ENCODE assay signal across 17 cellular contexts in the genomic region with DNA sequence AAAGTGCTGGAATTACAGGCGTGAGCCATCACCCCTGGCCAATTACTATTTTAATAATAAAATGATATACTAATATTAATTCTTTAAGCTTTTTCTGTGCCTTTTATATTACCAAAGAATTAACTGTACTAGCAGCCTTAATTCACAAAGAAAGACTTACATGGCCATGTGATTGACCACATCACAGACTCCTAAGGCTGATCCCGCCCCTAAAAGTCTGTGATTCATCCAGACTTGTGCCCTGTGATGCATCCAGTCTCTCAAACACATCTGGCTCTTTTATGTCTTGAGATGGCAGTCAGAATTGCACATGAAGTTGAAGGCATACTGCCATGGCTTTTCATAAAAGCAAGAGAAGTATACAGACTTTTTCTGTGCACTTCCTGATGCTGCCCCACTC.
DNase-seq lines count a peak whose midpoint lies in the region; ATAC-seq and TF ChIP-seq lines count a peak whose summit lies in the region.
"Had no signal": no experiment of that assay in that cellular context is flagged by ENCODE, and none has a peak within 500 bp of the region (broad histone marks: within the 10 kb centered on the region; RNA-seq: fewer than 3 reads in every experiment).

No MANE protein-coding gene starts in this region.

- DNase-seq in AG08395 (ENCODE audit: low spot score) (peak; percentile 61), GM23338 (ENCODE audit: low spot score) (no peak), astrocyte of the cerebellum (ENCODE audit: low read depth) (peak; percentile 49), iris pigment epithelial cell (ENCODE audit: low read depth) (peak; percentile 50), transverse colon (no peak), WERI-Rb-1 (no peak), right lobe of liver (no peak)
- DNase-seq: activated CD4-positive, alpha-beta T cell treated with anti-CD3 and anti-CD28 coated beads, Interleukin-2, amount 10 ng/mL, durations not matched to agents 7 days and 5 days; activated naive CD4-positive, alpha-beta T cell treated with Interleukin-2 at 50 U/mL for 16 hours; dorsolateral prefrontal cortex; Karpas-422; lower lobe of right lung; stimulated activated naive B cell treated with anti-CD40 and anti-IgM and Interleukin-4, amounts not matched to agents 10 μg/mL and 1 μg/mL and 100 μg/mL, for 72 hours; SW 1271 had no signal

- H3K36me3 Mint-ChIP-seq in GM23338 (ENCODE audit: low read depth): no peaks in the 10 kb centered on the region
- H3K36me3 Mint-ChIP-seq: stimulated activated naive B cell treated with anti-CD40 and anti-IgM and Interleukin-4, amounts not matched to agents 10 μg/mL and 1 μg/mL and 100 μg/mL, for 72 hours had no signal

- H3K9me2 ChIP-seq in GM23338 (ENCODE audit: insufficient read depth): no peaks in the 10 kb centered on the region

- H3K4me1 Mint-ChIP-seq in GM23338: peaks cover 29% of the 10 kb centered on the region
- H3K4me1 Mint-ChIP-seq: stimulated activated naive B cell treated with anti-CD40 and anti-IgM and Interleukin-4, amounts not matched to agents 10 μg/mL and 1 μg/mL and 100 μg/mL, for 72 hours had no signal

- no peaks in the 10 kb centered on the region for H3K27me3 Mint-ChIP-seq in GM23338 (ENCODE audit: insufficient read depth, low read depth, poor library complexity)

- ATAC-seq in GM23338 (peak; percentile 35), HG02610 (IDR thresholded peaks at IDR 0.05; ENCODE audit: unreplicated experiment) (no peak), right lobe of liver (no peak)
- ATAC-seq: lower lobe of right lung; stimulated activated naive B cell treated with anti-CD40 and anti-IgM and Interleukin-4, amounts not matched to agents 10 μg/mL and 1 μg/mL and 100 μg/mL, for 72 hours had no signal

- no peaks in the 10 kb centered on the region for H3K9me3 ChIP-seq in transverse colon
- no peaks in the 10 kb centered on the region for H3K9me3 ChIP-seq in WERI-Rb-1 (ENCODE audit: severe bottlenecking)
- no peaks in the 10 kb centered on the region for H3K9me3 ChIP-seq in right lobe of liver
- H3K9me3 ChIP-seq: BLaER1, lower lobe of right lung had no signal

- peaks cover 18% of the 10 kb centered on the region for H3K4me1 ChIP-seq in GM23338 (ENCODE audit: insufficient read depth)
- H3K4me1 ChIP-seq in transverse colon: no peaks in the 10 kb centered on the region
- H3K4me1 ChIP-seq in right lobe of liver: peaks cover 0 to 6% (median 0%) of the 10 kb centered on the region in 4 donors
- H3K4me1 ChIP-seq: BLaER1, lower lobe of right lung, parathyroid adenoma had no signal

- H3K36me3 ChIP-seq in GM23338 (ENCODE audit: insufficient read depth) (no peaks in the 10 kb centered on the region), transverse colon (no peaks in the 10 kb centered on the region), WERI-Rb-1 (no peaks in the 10 kb centered on the region), right lobe of liver (no peaks in the 10 kb centered on the region)
- H3K36me3 ChIP-seq: BLaER1, lower lobe of right lung had no signal

- intact Hi-C loops in transverse colon (cut with DNase I; ENCODE audit: low total_unique reads) (no loop called here), right lobe of liver (cut with DNase I) (no loop called here)

- H3K9me3 Mint-ChIP-seq in GM23338: no peaks in the 10 kb centered on the region
- H3K9me3 Mint-ChIP-seq: activated CD4-positive, alpha-beta T cell treated with anti-CD3 and anti-CD28 coated beads, Interleukin-2, amount 10 ng/mL, durations not matched to agents 7 days and 5 days; stimulated activated naive B cell treated with anti-CD40 and anti-IgM and Interleukin-4, amounts not matched to agents 10 μg/mL and 1 μg/mL and 100 μg/mL, for 72 hours had no signal

- peak overlapping the region; percentile 36; the same call in 1 of the 2 replicates for H3K27ac ChIP-seq in GM23338 (ENCODE audit: low read depth)
- H3K27ac ChIP-seq in transverse colon: no peak overlapping the region
- H3K27ac ChIP-seq in WERI-Rb-1: no peak overlapping the region
- H3K27ac ChIP-seq in right lobe of liver: no peak overlapping the region
- H3K27ac ChIP-seq: BLaER1, lower lobe of right lung, parathyroid adenoma had no signal

- no peak overlapping the region for H3K27ac Mint-ChIP-seq in GM23338
- H3K27ac Mint-ChIP-seq: activated CD4-positive, alpha-beta T cell treated with anti-CD3 and anti-CD28 coated beads, Interleukin-2, amount 10 ng/mL, durations not matched to agents 7 days and 5 days; stimulated activated naive B cell treated with anti-CD40 and anti-IgM and Interleukin-4, amounts not matched to agents 10 μg/mL and 1 μg/mL and 100 μg/mL, for 72 hours had no signal

- H3K79me2 ChIP-seq in GM23338 (replicated peaks; ENCODE audit: insufficient read depth): no peaks in the 10 kb centered on the region
- H3K79me2 ChIP-seq: parathyroid adenoma had no signal

- no peaks in the 10 kb centered on the region for H3F3A ChIP-seq in GM23338 (replicated peaks; ENCODE audit: low read depth)

- no peak overlapping the region for H3K4me3 Mint-ChIP-seq in GM23338
- H3K4me3 Mint-ChIP-seq: activated CD4-positive, alpha-beta T cell treated with anti-CD3 and anti-CD28 coated beads, Interleukin-2, amount 10 ng/mL, durations not matched to agents 7 days and 5 days; stimulated activated naive B cell treated with anti-CD40 and anti-IgM and Interleukin-4, amounts not matched to agents 10 μg/mL and 1 μg/mL and 100 μg/mL, for 72 hours had no signal

- 84% methylated on average over 2 of the region's 2 CpGs; no CpG with 5 or more reads in 1 of the 2 donors for WGBS in transverse colon (ENCODE audit: low coverage in 1 of 2), 2 donors
- 78% methylated on average over 2 of the region's 2 CpGs for WGBS in right lobe of liver (ENCODE audit: insufficient coverage, low coverage, low lambda C conversion rate, missing lambda C conversion rate)

- in situ Hi-C loops in astrocyte of the cerebellum (cut with HindIII; ENCODE audit: low sequenced_read_pairs): no loop called here
- in situ Hi-C loops in transverse colon (cut with MboI; ENCODE audit: low pct_ligation_motif_present in 1 of 4, low pct_unique_long_range_greater_than_20kb in 1 of 4, low sequenced_read_pairs in 3 of 4): no loop called here

- no peak for TF ChIP-seq EP300 in transverse colon (IDR thresholded peaks at IDR 0.05; ENCODE audit: low read depth)

- H2AFZ ChIP-seq in GM23338: no peak overlapping the region
- H2AFZ ChIP-seq: parathyroid adenoma had no signal

- TF ChIP-seq POLR2A in transverse colon (IDR thresholded peaks at IDR 0.05) (no peak), right lobe of liver (IDR thresholded peaks at IDR 0.05) (no peak)

- H3K27me3 ChIP-seq in GM23338 (ENCODE audit: insufficient read depth): no peaks in the 10 kb centered on the region
- no peaks in the 10 kb centered on the region for H3K27me3 ChIP-seq in transverse colon
- peaks cover 2% of the 10 kb centered on the region for H3K27me3 ChIP-seq in WERI-Rb-1 (ENCODE audit: insufficient read depth, low read depth, severe bottlenecking)
- H3K27me3 ChIP-seq in right lobe of liver: no peaks in the 10 kb centered on the region
- H3K27me3 ChIP-seq: BLaER1, dorsolateral prefrontal cortex had no signal

- no peaks in the 10 kb centered on the region for H4K20me1 ChIP-seq in GM23338 (replicated peaks; ENCODE audit: insufficient read depth)
- H4K20me1 ChIP-seq: BLaER1 had no signal

- no peak for TF ChIP-seq CTCF in GM23338 (conservative IDR thresholded peaks at IDR 0.05; ENCODE audit: low read depth in 2 of 2)
- no peak for TF ChIP-seq CTCF in astrocyte of the cerebellum (IDR thresholded peaks at IDR 0.05; ENCODE audit: low read depth, low read length, missing control alignments)
- TF ChIP-seq CTCF in transverse colon (IDR thresholded peaks at IDR 0.05): no peak
- no peak for TF ChIP-seq CTCF in WERI-Rb-1 (IDR thresholded peaks at IDR 0.05; ENCODE audit: low read depth, low read length)
- TF ChIP-seq CTCF in right lobe of liver (IDR thresholded peaks at IDR 0.05): no peak

- no peak overlapping the region for H3K4me3 ChIP-seq in GM23338
- no peak overlapping the region for H3K4me3 ChIP-seq in astrocyte of the cerebellum (ENCODE audit: low read depth, low read length)
- no peak overlapping the region for H3K4me3 ChIP-seq in transverse colon
- H3K4me3 ChIP-seq in WERI-Rb-1 (ENCODE audit: low read depth, low read length): no peak overlapping the region
- H3K4me3 ChIP-seq in right lobe of liver: no peak overlapping the region
- H3K4me3 ChIP-seq: BLaER1, dorsolateral prefrontal cortex, lower lobe of right lung had no signal

- no peak overlapping the region for H3K4me2 ChIP-seq in GM23338
- H3K4me2 ChIP-seq: BLaER1 had no signal

TF ChIP-seq in GM23338, 12 proteins besides CTCF, POLR2A, EP300 and RAD21 (continues in another document):
- TF ChIP-seq EZH2phosphoT487 (IDR thresholded peaks at IDR 0.05; ENCODE audit: unreplicated experiment): no peak
- TF ChIP-seq JUNB (IDR thresholded peaks at IDR 0.05; ENCODE audit: unreplicated experiment): no peak
- TF ChIP-seq ZNF331 (CRISPR knock-in tag; IDR thresholded peaks at IDR 0.05; ENCODE audit: low read depth): no peak
- no peak for TF ChIP-seq POLR2AphosphoS5 (IDR thresholded peaks at IDR 0.05; ENCODE audit: low read depth)
- TF ChIP-seq, protein P1, sequence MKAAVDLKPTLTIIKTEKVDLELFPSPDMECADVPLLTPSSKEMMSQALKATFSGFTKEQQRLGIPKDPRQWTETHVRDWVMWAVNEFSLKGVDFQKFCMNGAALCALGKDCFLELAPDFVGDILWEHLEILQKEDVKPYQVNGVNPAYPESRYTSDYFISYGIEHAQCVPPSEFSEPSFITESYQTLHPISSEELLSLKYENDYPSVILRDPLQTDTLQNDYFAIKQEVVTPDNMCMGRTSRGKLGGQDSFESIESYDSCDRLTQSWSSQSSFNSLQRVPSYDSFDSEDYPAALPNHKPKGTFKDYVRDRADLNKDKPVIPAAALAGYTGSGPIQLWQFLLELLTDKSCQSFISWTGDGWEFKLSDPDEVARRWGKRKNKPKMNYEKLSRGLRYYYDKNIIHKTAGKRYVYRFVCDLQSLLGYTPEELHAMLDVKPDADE (IDR thresholded peaks at IDR 0.05): no peak
- TF ChIP-seq ZNF114 (CRISPR knock-in tag; IDR thresholded peaks at IDR 0.05): no peak

Comparison
In these comparisons a context has a peak if more than half of its experiments do, and no peak if none do; other contexts are left out.
1. DNase-seq: peak in AG08395 (single experiment), astrocyte of the cerebellum (single experiment) and iris pigment epithelial cell (single experiment); none in GM23338 (single experiment), transverse colon (single experiment), WERI-Rb-1 (single experiment) and right lobe of liver (0 of 3).